Comparison of ENCODE assay signal across 7 cellular contexts in the genomic region with DNA sequence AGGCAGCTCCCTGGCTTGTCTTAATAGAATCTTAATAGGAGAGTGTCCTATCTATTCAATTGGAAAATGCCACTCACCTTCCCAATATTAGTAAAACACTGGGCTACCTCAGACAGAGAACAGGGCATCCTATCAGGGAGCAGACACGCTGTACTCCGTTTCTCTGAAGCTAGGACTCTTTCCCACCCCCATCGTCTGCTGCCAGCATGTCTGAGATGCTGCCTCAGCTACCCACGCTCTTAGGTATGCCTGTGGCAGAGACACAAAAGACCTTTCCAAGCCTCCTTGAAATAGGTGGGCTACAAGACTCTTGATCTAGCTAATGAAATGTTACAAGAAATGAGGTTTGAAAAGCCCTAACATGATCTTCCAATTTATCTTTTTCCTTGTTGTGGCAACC. TPM values are rescaled to one million over a fixed set of nuclear protein-coding genes. Genes with fewer than 3 reads are reported as not detected.
"Had no signal": no experiment of that assay in that cellular context is flagged by ENCODE, and none has a peak within 500 bp of the region (broad histone marks: within the 10 kb centered on the region; RNA-seq: fewer than 3 reads in every experiment).

No MANE protein-coding gene starts in this region.

- H3K4me3 Mint-ChIP-seq: IgD-negative memory B cell had no signal

- H3K36me3 Mint-ChIP-seq: IgD-negative memory B cell had no signal

- ATAC-seq: HepG2, K562 had no signal

- DNase-seq: IMR-90, KBM-7 had no signal

- H3K4me1 Mint-ChIP-seq: IgD-negative memory B cell had no signal

- H3K27ac Mint-ChIP-seq: IgD-negative memory B cell had no signal

RNA-seq across cellular contexts. Expression of a gene that starts 2.5 kb away (rescaled TPM):
- total RNA-seq: HepG2, HT-29, HT1080, IMR-90, K562 had no signal

RNA-seq across cellular contexts. Expression of a gene that starts 13.5 kb away (rescaled TPM):
- total RNA-seq: HepG2, HT-29, HT1080, IMR-90, K562 had no signal

RNA-seq across cellular contexts. Expression of a gene that starts 17.0 kb away (rescaled TPM):
- total RNA-seq: HT-29, HT1080, IMR-90, K562 had no signal

RNA-seq across cellular contexts. Expression of a gene that starts 33.5 kb away (rescaled TPM):
- total RNA-seq: HT-29, HT1080, IMR-90 had no signal

RNA-seq across cellular contexts. Expression of a gene that starts 54.2 kb away (rescaled TPM):
- total RNA-seq: HepG2, HT-29, HT1080, IMR-90 had no signal
